Comparison of ENCODE assay signal across 25 cellular contexts in genomic region chr9:70472268-70473249, GRCh38. TPM values are rescaled to one million over a fixed set of nuclear protein-coding genes. Genes with fewer than 3 reads are reported as not detected.
DNase-seq lines count a peak whose midpoint lies in the region; ATAC-seq, FAIRE-seq and TF ChIP-seq lines count a peak whose summit lies in the region.
"Had no signal": no experiment of that assay in that cellular context is flagged by ENCODE, and none has a peak within 500 bp of the region (broad histone marks: within the 10 kb centered on the region; RNA-seq: fewer than 3 reads in every experiment).

No MANE protein-coding gene starts in this region.

- H3K4me1 Mint-ChIP-seq in osteocyte (ENCODE audit: unreplicated experiment): peaks cover 42% of the 10 kb centered on the region
- H3K4me1 Mint-ChIP-seq: activated B cell treated with CpG ODN at 0.5 μM for 24 hours had no signal

- 81% methylated on average over 14 of the region's 14 CpGs for WGBS in right cardiac atrium
- WGBS in esophagus muscularis mucosa: 82% methylated on average over 14 of the region's 14 CpGs
- 66 to 74% methylated on average over 14 of the region's 14 CpGs for WGBS in pancreas, 2 donors

- H3K27ac ChIP-seq in right cardiac atrium (ENCODE audit: low read length): peak overlapping the region; percentile 39
- H3K27ac ChIP-seq in esophagus muscularis mucosa (replicated peaks in 1 of 4): peak overlapping the region; percentile 30 to 69 (median 34)
- peak overlapping the region; percentile 4 for H3K27ac ChIP-seq in upper lobe of right lung
- H3K27ac ChIP-seq in pancreas: no peak overlapping the region
- H3K27ac ChIP-seq: BLaER1, dorsolateral prefrontal cortex, vagina had no signal

- H3K9me3 ChIP-seq in right cardiac atrium (ENCODE audit: control insufficient read depth, low read length) (no peaks in the 10 kb centered on the region), esophagus muscularis mucosa (no peaks in the 10 kb centered on the region), upper lobe of right lung (no peaks in the 10 kb centered on the region), pancreas (no peaks in the 10 kb centered on the region)
- H3K9me3 ChIP-seq: BLaER1, Caco-2, vagina had no signal

- H3K36me3 Mint-ChIP-seq in osteocyte (ENCODE audit: unreplicated experiment): no peaks in the 10 kb centered on the region
- H3K36me3 Mint-ChIP-seq: activated naive CD4-positive, alpha-beta T cell treated with anti-CD3 and anti-CD28 coated beads, Interleukin-2, amount 50 U/mL, for 72 hours had no signal

- ATAC-seq in right cardiac atrium (no peak), Right ventricle myocardium superior (ENCODE audit: poor library complexity) (no peak), upper lobe of right lung (peak; percentile 9), HG02759 (IDR thresholded peaks at IDR 0.05; ENCODE audit: unreplicated experiment) (no peak), HG03045 (IDR thresholded peaks at IDR 0.05; ENCODE audit: unreplicated experiment) (no peak), pancreas (no peak)

- peaks cover 4% of the 10 kb centered on the region for H3K9me3 Mint-ChIP-seq in osteocyte (ENCODE audit: unreplicated experiment)
- H3K9me3 Mint-ChIP-seq: activated B cell treated with CpG ODN at 0.5 μM for 24 hours; activated naive CD4-positive, alpha-beta T cell treated with anti-CD3 and anti-CD28 coated beads, Interleukin-2, amount 50 U/mL, for 72 hours had no signal

- no peaks in the 10 kb centered on the region for H3K27me3 ChIP-seq in right cardiac atrium (ENCODE audit: control insufficient read depth, insufficient read depth)
- H3K27me3 ChIP-seq in esophagus muscularis mucosa: no peaks in the 10 kb centered on the region
- H3K27me3 ChIP-seq in upper lobe of right lung: no peaks in the 10 kb centered on the region
- H3K27me3 ChIP-seq in pancreas: no peaks in the 10 kb centered on the region
- H3K27me3 ChIP-seq: BLaER1, dorsolateral prefrontal cortex, vagina had no signal

- H3K27ac Mint-ChIP-seq in osteocyte (ENCODE audit: unreplicated experiment): peak overlapping the region; percentile 44
- H3K27ac Mint-ChIP-seq: activated B cell treated with CpG ODN at 0.5 μM for 24 hours; activated T-helper 1 cell treated with anti-CD3 and anti-CD28 coated beads, Interleukin-12 subunit alpha, Interleukin-12 subunit beta, Interleukin-2, Interleukin-4 antibody, amounts not matched to agents 30 ng/mL and 10 ng/mL and 1 ng/mL, durations not matched to agents 14 hours and 24 hours and 36 hours had no signal

- no peak for TF ChIP-seq POLR2A in esophagus muscularis mucosa (IDR thresholded peaks at IDR 0.05; ENCODE audit: low read depth)

- no peak for TF ChIP-seq CTCF in esophagus muscularis mucosa (IDR thresholded peaks at IDR 0.05)
- no peak for TF ChIP-seq CTCF in osteocyte (IDR thresholded peaks at IDR 0.05)
- no peak for TF ChIP-seq CTCF in upper lobe of right lung (IDR thresholded peaks at IDR 0.05)
- no peak for TF ChIP-seq CTCF in pancreas (IDR thresholded peaks at IDR 0.05)

- no peak for FAIRE-seq in pancreas (lab: Jason Lieb, UNC)
- FAIRE-seq: endothelial cell of umbilical vein, GM12892 had no signal

- H3K27me3 Mint-ChIP-seq in osteocyte (ENCODE audit: unreplicated experiment): no peaks in the 10 kb centered on the region

- DNase-seq in right cardiac atrium (no peak), Right ventricle myocardium superior (no peak), esophagus muscularis mucosa (ENCODE audit: extremely low spot score) (no peak), osteocyte (ENCODE audit: extremely low spot score, unreplicated experiment) (no peak), upper lobe of right lung (no peak), pancreas (no peak)
- DNase-seq: activated B cell treated with CpG ODN at 0.5 μM for 24 hours; aorta; Caco-2; central memory CD4-positive, alpha-beta T cell; dorsolateral prefrontal cortex; NCI-H1105 treated with DMSO at 0.1 percent for 48 hours; NCI-H2107; NCI-H446; OCI-M1; SW 1271 had no signal

- no peaks in the 10 kb centered on the region for H3K36me3 ChIP-seq in esophagus muscularis mucosa
- no peaks in the 10 kb centered on the region for H3K36me3 ChIP-seq in upper lobe of right lung
- no peaks in the 10 kb centered on the region for H3K36me3 ChIP-seq in pancreas
- H3K36me3 ChIP-seq: BLaER1, vagina had no signal

- TF ChIP-seq EP300 in esophagus muscularis mucosa (IDR thresholded peaks at IDR 0.05): no peak

- no peak overlapping the region for H3K4me3 Mint-ChIP-seq in osteocyte (ENCODE audit: unreplicated experiment)
- H3K4me3 Mint-ChIP-seq: activated B cell treated with CpG ODN at 0.5 μM for 24 hours; activated T-helper 1 cell treated with anti-CD3 and anti-CD28 coated beads, Interleukin-12 subunit alpha, Interleukin-12 subunit beta, Interleukin-2, Interleukin-4 antibody, amounts not matched to agents 30 ng/mL and 10 ng/mL and 1 ng/mL, durations not matched to agents 14 hours and 24 hours and 36 hours had no signal

- H3K4me3 ChIP-seq in right cardiac atrium (ENCODE audit: low read length): no peak overlapping the region
- H3K4me3 ChIP-seq in esophagus muscularis mucosa: no peak overlapping the region
- H3K4me3 ChIP-seq in upper lobe of right lung: no peak overlapping the region
- H3K4me3 ChIP-seq in pancreas: no peak overlapping the region
- H3K4me3 ChIP-seq: BLaER1, dorsolateral prefrontal cortex, skin epidermis, vagina had no signal

- H3K4me1 ChIP-seq in right cardiac atrium (ENCODE audit: control insufficient read depth, insufficient read depth, low read length) (peaks cover 29% of the 10 kb centered on the region), esophagus muscularis mucosa (peaks cover 65 to 87% (median 72%) of the 10 kb centered on the region in 4 donors), upper lobe of right lung (peaks cover 69% of the 10 kb centered on the region), pancreas (peaks cover 34 to 73% (median 57%) of the 10 kb centered on the region in 3 donors)
- H3K4me1 ChIP-seq: BLaER1, Caco-2 had no signal

- intact Hi-C loops in right cardiac atrium (cut with DNase I): loop anchor here in 1 of 4 donors (5.0 kb wide), 1 partner anchor 50 kb away; no protein-coding TSS in a partner anchor
- intact Hi-C loops in Right ventricle myocardium superior (cut with DNase I): no loop called here
- intact Hi-C loops in esophagus muscularis mucosa (cut with DNase I): no loop called here
- intact Hi-C loops in upper lobe of right lung (cut with DNase I): no loop called here
- intact Hi-C loops in pancreas (cut with DNase I): no loop called here

RNA-seq across cellular contexts. Expression of gene KLF9, which starts 58.1 kb away (rescaled TPM):
- 10 to 100 TPM; 59.3 to 76.6 (median 72.6) TPM for total RNA-seq in right cardiac atrium
- polyA plus RNA-seq in right cardiac atrium: 39.5 TPM
- 50.9 TPM for total RNA-seq in Right ventricle myocardium superior
- 100 to 1,000 TPM; 143 to 209 (median 184) TPM for total RNA-seq in esophagus muscularis mucosa
- 83.4 and 85.3 TPM in 2 replicates for total RNA-seq in osteocyte
- 91.0 TPM for total RNA-seq in upper lobe of right lung
- 10 to 100 TPM in 5 of 6 donors, 1 to 10 TPM in 1; 8.4 to 32.8 (median 18.1) TPM for total RNA-seq in pancreas
- 10 to 100 TPM in 1 of 2 donors, 1 to 10 TPM in 1; 9.0 to 16.2 TPM for polyA plus RNA-seq in pancreas

Comparison
In these comparisons a context has a peak if more than half of its experiments do, and no peak if none do; other contexts are left out.
1. H3K27ac ChIP-seq: peak in right cardiac atrium (single experiment), esophagus muscularis mucosa (4 of 4) and upper lobe of right lung (single experiment); none in pancreas (0 of 4).